Comparison of ENCODE assay signal across 7 cellular contexts in the genomic region with DNA sequence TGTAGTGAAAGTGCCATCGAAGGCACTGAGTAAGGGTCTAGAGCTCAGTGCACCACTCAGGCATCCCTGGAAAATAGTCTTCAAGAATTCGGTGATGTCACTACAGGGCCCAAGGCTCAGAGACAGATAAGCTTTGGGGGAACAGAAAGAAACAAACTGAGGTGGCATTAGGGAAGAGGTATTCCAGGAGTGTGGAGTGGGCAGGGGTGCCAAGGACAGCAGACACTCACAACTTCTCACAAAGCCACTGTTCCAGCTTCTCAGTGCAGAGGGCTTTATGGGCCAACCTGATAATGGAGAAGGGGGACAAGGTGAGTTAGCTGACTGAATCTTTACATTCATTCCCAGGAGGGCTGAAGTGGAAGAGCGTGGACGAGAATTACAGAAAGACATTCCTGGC. TPM values are rescaled to one million over a fixed set of nuclear protein-coding genes. Genes with fewer than 3 reads are reported as not detected.
"Had no signal": no experiment of that assay in that cellular context is flagged by ENCODE, and none has a peak within 500 bp of the region (broad histone marks: within the 10 kb centered on the region; RNA-seq: fewer than 3 reads in every experiment).

No MANE protein-coding gene starts in this region.

- DNase-seq: IMR-90 had no signal

- H3K4me1 Mint-ChIP-seq: IgD-negative memory B cell had no signal

- H3K4me3 Mint-ChIP-seq: IgD-negative memory B cell had no signal

- H3K4me3 ChIP-seq: K562 had no signal

- H3K27ac ChIP-seq: HL-60 had no signal

RNA-seq across cellular contexts. Expression of a gene that starts 2.1 kb away (rescaled TPM):
- total RNA-seq: HepG2, HT-29, HT1080, IMR-90, K562 had no signal

RNA-seq across cellular contexts. Expression of a gene that starts 42.3 kb away (rescaled TPM):
- total RNA-seq: HepG2, HT-29, HT1080, IMR-90, K562 had no signal
